In the genomic region with DNA sequence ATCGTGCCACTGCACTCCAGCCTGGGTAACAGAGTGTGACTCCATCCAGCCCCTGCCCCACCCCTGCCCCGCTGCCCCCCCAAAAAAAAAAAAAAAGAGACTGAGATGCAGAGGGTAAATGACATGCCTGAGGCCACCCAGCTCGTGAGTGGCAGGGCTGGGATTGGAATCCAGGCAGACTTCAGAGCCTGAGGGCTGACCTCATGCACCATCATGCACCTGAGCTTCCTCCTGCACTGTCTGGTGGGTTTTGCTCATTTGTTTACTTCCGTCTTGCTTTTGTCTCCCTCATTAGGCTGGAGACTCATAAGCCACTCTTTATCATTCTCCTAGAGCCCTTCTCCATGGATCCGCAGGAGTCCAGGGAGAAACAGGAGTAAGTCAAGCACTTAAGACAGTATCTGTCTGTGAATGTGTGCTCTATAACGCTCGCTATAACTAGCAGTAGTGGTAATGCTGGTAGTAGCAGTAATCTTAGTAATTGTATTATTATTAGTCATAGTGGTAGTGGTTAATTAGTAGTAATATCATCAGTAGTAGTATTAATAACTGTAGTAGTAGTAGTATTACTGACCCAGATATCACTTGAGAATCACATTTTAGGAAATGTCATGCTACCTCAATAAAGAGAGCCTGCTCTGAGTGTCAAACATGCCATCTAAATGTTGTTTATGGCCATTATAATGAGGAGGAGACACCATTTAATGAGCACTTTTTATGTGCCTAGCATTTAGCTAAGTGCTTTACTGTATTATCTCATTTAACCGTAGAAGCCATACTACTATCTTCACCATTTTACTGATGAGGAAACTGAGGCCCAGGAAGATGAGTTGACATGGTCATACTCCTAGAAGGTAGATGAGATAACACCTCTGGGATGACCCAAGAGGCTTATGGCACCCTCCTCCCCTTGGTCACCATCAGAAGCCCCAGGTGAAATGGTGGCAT, we compare ENCODE assay signal across 14 cellular contexts.
"Had no signal": no experiment of that assay in that cellular context is flagged by ENCODE, and none has a peak within 500 bp of the region (broad histone marks: within the 10 kb centered on the region; RNA-seq: fewer than 3 reads in every experiment).

No MANE protein-coding gene starts in this region.

- DNase-seq: activated CD4-positive, alpha-beta T cell treated with anti-CD3 and anti-CD28 coated beads, Interleukin-2, amount 10 ng/mL, durations not matched to agents 7 days and 5 days; activated gamma-delta T cell treated with Interleukin-2 at 50 U/mL for 16 hours; adrenal gland; effector CD8-positive, alpha-beta T cell; left cardiac atrium; naive thymus-derived CD8-positive, alpha-beta T cell; ovary; stimulated activated CD4-positive, alpha-beta T cell treated with anti-CD3 and anti-CD28 coated beads, Interleukin-4, amount 100 ng/mL, for 4 hours; stimulated activated naive B cell treated with anti-CD40 and anti-IgM and Interleukin-4, amounts not matched to agents 10 μg/mL and 1 μg/mL and 100 μg/mL, for 72 hours; upper lobe of left lung had no signal

- H3K27ac ChIP-seq: adrenal gland, esophagus muscularis mucosa, ovary, upper lobe of left lung had no signal

- H3K4me3 ChIP-seq: adrenal gland, esophagus muscularis mucosa, ovary, thoracic aorta, upper lobe of left lung had no signal

- ATAC-seq: activated naive CD4-positive, alpha-beta T cell treated with anti-CD3 and anti-CD28 coated beads, Interleukin-2, amount 50 U/mL, for 72 hours; left cardiac atrium; naive thymus-derived CD8-positive, alpha-beta T cell; sciatic nerve had no signal
